ENCODE assay signal across 20 cellular contexts in the genomic region with DNA sequence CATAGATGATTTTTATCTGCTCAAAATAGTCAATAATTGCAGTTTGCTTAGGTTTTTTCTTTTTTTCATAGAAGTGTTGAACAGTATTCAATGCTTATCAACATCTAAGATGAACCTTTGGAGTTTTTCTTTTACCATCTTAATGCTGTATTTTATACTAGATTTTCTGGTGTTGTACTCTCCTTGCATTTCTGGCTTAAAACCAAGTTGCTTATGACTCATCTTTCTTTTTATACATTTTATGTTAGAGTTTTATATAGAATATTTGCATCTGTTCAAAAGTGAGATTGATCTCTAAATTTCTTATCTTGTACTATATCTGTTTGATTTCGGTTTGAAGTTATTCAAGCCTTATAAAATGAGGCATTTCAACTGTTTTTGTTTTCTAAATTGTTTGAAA.
A peak's percentile ranks its signal among the peaks of the same experiment; 100 is the strongest.
DNase-seq lines count a peak whose midpoint lies in the region; ATAC-seq, FAIRE-seq and TF ChIP-seq lines count a peak whose summit lies in the region.
"Had no signal": no experiment of that assay in that cellular context is flagged by ENCODE, and none has a peak within 500 bp of the region (broad histone marks: within the 10 kb centered on the region; RNA-seq: fewer than 3 reads in every experiment).

No MANE protein-coding gene starts in this region.

- in situ Hi-C loops in IMR-90 (cut with MboI; ENCODE audit: low sequenced_read_pairs) = no loop called here

- H3K9ac ChIP-seq in IMR-90 (ENCODE audit: low read depth, low read length) (no peak overlapping the region), endothelial cell of umbilical vein (replicated peaks; ENCODE audit: extremely low read depth, insufficient read depth, low read length) (no peak overlapping the region)

- H3K4me1 ChIP-seq in IMR-90 (ENCODE audit: control insufficient read depth, insufficient read depth, low read length) = no peaks in the 10 kb centered on the region
- H3K4me1 ChIP-seq in endothelial cell of umbilical vein (ENCODE audit: control insufficient read depth, extremely low read depth, insufficient read depth, low read length) = no peaks in the 10 kb centered on the region

- H3K56ac ChIP-seq in IMR-90 (ENCODE audit: extremely low read depth, insufficient read depth, low read length) = no peak overlapping the region

- no peak overlapping the region for H2BK5ac ChIP-seq in IMR-90 (ENCODE audit: low read depth, low read length, poor library complexity, severe bottlenecking)

- DNase-seq in EH (ENCODE audit: low read depth) (peak; percentile 18), IMR-90 (peak; percentile 61), endothelial cell of umbilical vein (ENCODE audit: low read depth, low spot score) (no peak), middle frontal gyrus (ENCODE audit: extremely low spot score, low spot score) (peak; percentile 31), HT-29 (ENCODE audit: low spot score) (no peak), NCI-H128 (lab: John Stamatoyannopoulos, UW; ENCODE audit: unreplicated experiment) (no peak)
- DNase-seq: C1 segment of cervical spinal cord, DND-41, GF-D8, H7, NCI-H1105, NCI-H1694 treated with DMSO at 0.1 percent for 48 hours, NCI-H2227 treated with DMSO at 0.1 percent for 48 hours, NCI-H510A treated with DMSO at 0.1 percent for 48 hours, NCI-H82, OCI-M1, RPMI8226, SHP77 treated with DMSO at 0.1 percent for 48 hours had no signal

- no peak for TF ChIP-seq RAD21 in IMR-90 (IDR thresholded peaks at IDR 0.05; ENCODE audit: low read length)

- TF ChIP-seq CTCF in IMR-90 (conservative IDR thresholded peaks at IDR 0.05; ENCODE audit: low read depth, low read length) (no peak), endothelial cell of umbilical vein (IDR thresholded peaks at IDR 0.05; ENCODE audit: extremely low read depth in 1 of 2, insufficient read depth in 1 of 2, low read depth in 1 of 2, low read length in 2 of 2) (no peak)

- no peaks in the 10 kb centered on the region for H3K79me2 ChIP-seq in endothelial cell of umbilical vein (ENCODE audit: control insufficient read depth, insufficient read depth, low read length)

- H3K27me3 ChIP-seq in IMR-90 (ENCODE audit: control insufficient read depth, insufficient read depth, low read length) (no peaks in the 10 kb centered on the region), endothelial cell of umbilical vein (ENCODE audit: control insufficient read depth in 2 of 2, insufficient read depth in 2 of 2, low read length in 2 of 2) (no peaks in the 10 kb centered on the region)

- no peak overlapping the region for H2AK9ac ChIP-seq in IMR-90 (replicated peaks; ENCODE audit: low read depth, low read length, poor library complexity)

- H3K9me3 ChIP-seq in IMR-90 (ENCODE audit: control insufficient read depth, insufficient read depth, low read length) = no peaks in the 10 kb centered on the region
- no peaks in the 10 kb centered on the region for H3K9me3 ChIP-seq in endothelial cell of umbilical vein (replicated peaks; ENCODE audit: control insufficient read depth, insufficient read depth, low read length)

- no peaks in the 10 kb centered on the region for H4K20me1 ChIP-seq in IMR-90 (ENCODE audit: insufficient read depth, low read length)
- no peaks in the 10 kb centered on the region for H4K20me1 ChIP-seq in endothelial cell of umbilical vein (replicated peaks; ENCODE audit: control insufficient read depth, extremely low read depth, insufficient read depth, low read length)

- no CpG with 5 or more reads among the region's 1 CpG for WGBS in IMR-90 (ENCODE audit: extremely low coverage in 2 of 2, insufficient read length in 1 of 2), 2 experiments

- no peak overlapping the region for H4K91ac ChIP-seq in IMR-90 (ENCODE audit: insufficient read depth, low read depth, low read length)

- no peaks in the 10 kb centered on the region for H3K9me1 ChIP-seq in IMR-90 (ENCODE audit: insufficient read depth, low read length)
- H3K9me1 ChIP-seq in endothelial cell of umbilical vein (replicated peaks; ENCODE audit: control insufficient read depth, extremely low read depth, insufficient read depth, low read length) = no peaks in the 10 kb centered on the region

- intact Hi-C loops in IMR-90 (cut with micrococcal nuclease) = no loop called here
- intact Hi-C loops in endothelial cell of umbilical vein (cut with micrococcal nuclease) = no loop called here

- CTCF ChIA-PET in IMR-90 (lab: Yijun Ruan, JAX) = interaction anchor here (0.6 kb wide), 1 partner anchor 1282 kb away, joined by 5 read pairs; no protein-coding TSS in a partner anchor
- CTCF ChIA-PET in endothelial cell of umbilical vein (lab: Charles Lee) = no interaction called here

- H3K23ac ChIP-seq in IMR-90 (ENCODE audit: low read depth, low read length) = no peak overlapping the region

- dilution Hi-C loops in IMR-90 (cut with HindIII; ENCODE audit: low sequenced_read_pairs, unreplicated experiment) = no loop called here
- dilution Hi-C loops in endothelial cell of umbilical vein (cut with MboI; ENCODE audit: extremely low pct_ligation_motif_present, low sequenced_read_pairs) = no loop called here

- ATAC-seq in IMR-90 (ENCODE audit: low read depth) (no peak), HG03097 (IDR thresholded peaks at IDR 0.05; ENCODE audit: low FRiP score, unreplicated experiment) (no peak)
- ATAC-seq: K562 had no signal

- no peak overlapping the region for H4K8ac ChIP-seq in IMR-90 (ENCODE audit: low read depth in 2 of 2, low read length in 2 of 2)

- no peak overlapping the region for H2BK120ac ChIP-seq in IMR-90 (ENCODE audit: low read depth, low read length)

- no peak overlapping the region for H3K14ac ChIP-seq in IMR-90 (replicated peaks; ENCODE audit: low read depth, low read length)

- no peak overlapping the region for H3K18ac ChIP-seq in IMR-90 (ENCODE audit: low read depth, low read length)

- H3K27ac ChIP-seq in IMR-90 (ENCODE audit: insufficient read depth, low read length) (no peak overlapping the region), endothelial cell of umbilical vein (ENCODE audit: insufficient read depth, low read depth, low read length) (no peak overlapping the region)

- no peak overlapping the region for H2BK20ac ChIP-seq in IMR-90 (ENCODE audit: low read depth, low read length)

- no peaks in the 10 kb centered on the region for H3K36me3 ChIP-seq in IMR-90 (ENCODE audit: control insufficient read depth, insufficient read depth, low read length)
- no peaks in the 10 kb centered on the region for H3K36me3 ChIP-seq in endothelial cell of umbilical vein (ENCODE audit: control insufficient read depth in 2 of 2, extremely low read depth in 1 of 2, insufficient read depth in 2 of 2, low read length in 2 of 2)

- H3K79me1 ChIP-seq in IMR-90 (ENCODE audit: low read depth in 1 of 2, low read length in 2 of 2) = no peaks in the 10 kb centered on the region

- FAIRE-seq in endothelial cell of umbilical vein (lab: Jason Lieb, UNC) = no peak
- FAIRE-seq: K562 had no signal

- no peak overlapping the region for H2BK15ac ChIP-seq in IMR-90 (ENCODE audit: low read depth, low read length)

- H2AK5ac ChIP-seq in IMR-90 (ENCODE audit: low read depth, low read length) = no peak overlapping the region

- no TSS peak for BruUV-seq in IMR-90 (replicated peaks; lab: Mats Ljungman, UMichigan)
- no TSS peak for BruUV-seq in endothelial cell of umbilical vein (replicated peaks; lab: Mats Ljungman, UMichigan)

- H3K4me2 ChIP-seq in IMR-90 (ENCODE audit: low read depth, low read length) = no peak overlapping the region
- no peak overlapping the region for H3K4me2 ChIP-seq in endothelial cell of umbilical vein (ENCODE audit: insufficient read depth, low read length)

- POLR2A ChIA-PET in IMR-90 (lab: Charles Lee; ENCODE audit: unreplicated experiment) = interaction anchor here (0.6 kb wide), 1 partner anchor 372 kb away, joined by 3 read pairs; no protein-coding TSS in a partner anchor
- POLR2A ChIA-PET in endothelial cell of umbilical vein (lab: Charles Lee) = no interaction called here

- no peak overlapping the region for H4K5ac ChIP-seq in IMR-90 (ENCODE audit: low read depth, low read length)

- H2AFZ ChIP-seq in IMR-90 (replicated peaks; ENCODE audit: low read length, poor library complexity) (no peak overlapping the region), endothelial cell of umbilical vein (ENCODE audit: low read depth, low read length) (no peak overlapping the region)

- H3K4me3 ChIP-seq in IMR-90 (ENCODE audit: insufficient read depth, low read depth, low read length) (no peak overlapping the region), endothelial cell of umbilical vein (replicated peaks in 1 of 3; ENCODE audit: insufficient read depth in 1 of 3, low read depth in 1 of 3, low read length in 3 of 3) (no peak overlapping the region)
- H3K4me3 ChIP-seq: K562 had no signal

- no peak overlapping the region for H3K4ac ChIP-seq in IMR-90 (ENCODE audit: low read depth, low read length)

- TF ChIP-seq POLR2A in IMR-90 (IDR thresholded peaks at IDR 0.05; ENCODE audit: low read depth, low read length) (no peak), endothelial cell of umbilical vein (IDR thresholded peaks at IDR 0.05; ENCODE audit: low read depth, low read length) (no peak)

TF ChIP-seq in IMR-90, 13 proteins besides CTCF, POLR2A, EP300 and RAD21 (continues in another document):
- TF ChIP-seq RCOR1 (IDR thresholded peaks at IDR 0.05; ENCODE audit: insufficient replicate concordance, low read length) (no peak), MXI1 (IDR thresholded peaks at IDR 0.05; ENCODE audit: borderline replicate concordance, low read depth, low read length) (no peak), NFE2L2 (IDR thresholded peaks at IDR 0.05; ENCODE audit: low read depth, low read length) (no peak), MAZ (IDR thresholded peaks at IDR 0.05; ENCODE audit: borderline replicate concordance, low read depth, low read length) (no peak)

TF ChIP-seq in endothelial cell of umbilical vein, 7 proteins besides CTCF, POLR2A, EP300 and RAD21:
- TF ChIP-seq FOS (IDR thresholded peaks at IDR 0.05; ENCODE audit: borderline replicate concordance, insufficient read depth, low read length) (peak; percentile 59), POLR2AphosphoS5 (IDR thresholded peaks at IDR 0.05; ENCODE audit: insufficient read depth, low read depth, low read length) (no peak)

Comparison
In these comparisons a context has a peak if more than half of its experiments do, and no peak if none do; other contexts are left out.
1. DNase-seq: peak in EH (single experiment), IMR-90 (single experiment) and middle frontal gyrus (single experiment); none in endothelial cell of umbilical vein (single experiment), HT-29 (single experiment) and NCI-H128 (single experiment).